In the genomic region with DNA sequence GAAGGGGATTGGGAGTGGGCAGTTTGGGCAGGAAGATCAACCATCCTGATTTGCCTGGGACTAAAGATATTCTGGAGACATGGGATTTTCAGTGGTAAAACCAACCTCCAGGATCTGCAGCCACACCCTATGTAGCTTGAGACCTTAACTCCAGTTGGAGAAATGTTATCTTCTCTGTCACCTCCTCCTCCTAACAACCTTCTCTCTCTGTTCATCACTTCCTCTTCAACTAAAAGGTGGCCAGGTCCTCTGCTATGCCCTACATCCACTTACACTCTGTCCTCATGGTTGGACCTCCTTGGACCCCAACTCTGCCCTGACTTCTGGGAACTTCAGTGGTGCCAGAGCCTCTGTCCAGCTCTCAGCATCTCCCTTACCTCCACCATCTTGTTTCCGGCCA, we compare ENCODE assay signal across 1 cellular context.
TF ChIP-seq lines count a peak whose summit lies in the region.

No MANE protein-coding gene starts in this region.

TF ChIP-seq in WTC11, 78 proteins besides CTCF, POLR2A, EP300 and RAD21 (continued from another document):
- TF ChIP-seq, protein P1, sequence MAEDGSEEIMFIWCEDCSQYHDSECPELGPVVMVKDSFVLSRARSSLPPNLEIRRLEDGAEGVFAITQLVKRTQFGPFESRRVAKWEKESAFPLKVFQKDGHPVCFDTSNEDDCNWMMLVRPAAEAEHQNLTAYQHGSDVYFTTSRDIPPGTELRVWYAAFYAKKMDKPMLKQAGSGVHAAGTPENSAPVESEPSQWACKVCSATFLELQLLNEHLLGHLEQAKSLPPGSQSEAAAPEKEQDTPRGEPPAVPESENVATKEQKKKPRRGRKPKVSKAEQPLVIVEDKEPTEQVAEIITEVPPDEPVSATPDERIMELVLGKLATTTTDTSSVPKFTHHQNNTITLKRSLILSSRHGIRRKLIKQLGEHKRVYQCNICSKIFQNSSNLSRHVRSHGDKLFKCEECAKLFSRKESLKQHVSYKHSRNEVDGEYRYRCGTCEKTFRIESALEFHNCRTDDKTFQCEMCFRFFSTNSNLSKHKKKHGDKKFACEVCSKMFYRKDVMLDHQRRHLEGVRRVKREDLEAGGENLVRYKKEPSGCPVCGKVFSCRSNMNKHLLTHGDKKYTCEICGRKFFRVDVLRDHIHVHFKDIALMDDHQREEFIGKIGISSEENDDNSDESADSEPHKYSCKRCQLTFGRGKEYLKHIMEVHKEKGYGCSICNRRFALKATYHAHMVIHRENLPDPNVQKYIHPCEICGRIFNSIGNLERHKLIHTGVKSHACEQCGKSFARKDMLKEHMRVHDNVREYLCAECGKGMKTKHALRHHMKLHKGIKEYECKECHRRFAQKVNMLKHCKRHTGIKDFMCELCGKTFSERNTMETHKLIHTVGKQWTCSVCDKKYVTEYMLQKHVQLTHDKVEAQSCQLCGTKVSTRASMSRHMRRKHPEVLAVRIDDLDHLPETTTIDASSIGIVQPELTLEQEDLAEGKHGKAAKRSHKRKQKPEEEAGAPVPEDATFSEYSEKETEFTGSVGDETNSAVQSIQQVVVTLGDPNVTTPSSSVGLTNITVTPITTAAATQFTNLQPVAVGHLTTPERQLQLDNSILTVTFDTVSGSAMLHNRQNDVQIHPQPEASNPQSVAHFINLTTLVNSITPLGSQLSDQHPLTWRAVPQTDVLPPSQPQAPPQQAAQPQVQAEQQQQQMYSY (CRISPR knock-in tag; IDR thresholded peaks at IDR 0.05): no peak
- TF ChIP-seq, protein P2, sequence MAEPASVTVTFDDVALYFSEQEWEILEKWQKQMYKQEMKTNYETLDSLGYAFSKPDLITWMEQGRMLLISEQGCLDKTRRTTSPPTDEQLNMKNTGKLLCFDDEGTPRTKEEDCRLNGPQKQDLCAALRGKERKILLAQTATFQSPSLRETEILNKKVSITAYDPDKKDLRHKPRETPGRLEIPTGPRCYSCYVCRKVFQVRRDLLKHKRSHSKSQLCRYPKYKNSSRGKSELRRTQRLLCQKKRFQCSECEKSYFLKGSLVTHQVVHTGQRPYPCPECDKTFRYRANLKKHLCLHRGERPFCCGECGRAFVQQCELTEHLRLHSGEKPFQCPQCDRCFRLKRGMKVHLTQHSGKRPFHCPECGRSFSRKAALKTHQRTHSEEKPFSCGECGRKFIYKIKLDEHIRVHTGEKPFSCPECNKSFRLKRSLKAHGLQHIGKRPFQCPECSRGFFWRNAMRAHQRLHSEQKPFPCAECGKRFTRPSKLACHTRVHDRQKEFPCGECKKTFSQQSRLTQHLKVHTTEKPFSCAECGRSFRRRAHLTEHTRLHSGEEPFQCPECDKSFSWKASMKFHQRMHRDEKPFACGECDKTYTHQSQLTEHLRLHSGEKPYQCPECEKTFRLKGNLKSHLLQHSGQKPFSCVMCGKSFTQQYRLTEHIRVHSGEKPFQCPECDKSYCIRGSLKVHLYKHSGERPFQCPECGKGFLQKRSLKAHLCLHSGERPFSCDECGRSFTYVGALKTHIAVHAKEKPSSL (CRISPR knock-in tag; conservative IDR thresholded peaks at IDR 0.05): no peak
- TF ChIP-seq, protein P3, sequence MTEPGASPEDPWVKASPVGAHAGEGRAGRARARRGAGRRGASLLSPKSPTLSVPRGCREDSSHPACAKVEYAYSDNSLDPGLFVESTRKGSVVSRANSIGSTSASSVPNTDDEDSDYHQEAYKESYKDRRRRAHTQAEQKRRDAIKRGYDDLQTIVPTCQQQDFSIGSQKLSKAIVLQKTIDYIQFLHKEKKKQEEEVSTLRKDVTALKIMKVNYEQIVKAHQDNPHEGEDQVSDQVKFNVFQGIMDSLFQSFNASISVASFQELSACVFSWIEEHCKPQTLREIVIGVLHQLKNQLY (CRISPR knock-in tag; IDR thresholded peaks at IDR 0.05): no peak
- TF ChIP-seq TEAD1 (CRISPR knock-in tag; IDR thresholded peaks at IDR 0.05): no peak
- TF ChIP-seq JAZF1 (CRISPR knock-in tag; IDR thresholded peaks at IDR 0.05): no peak
- TF ChIP-seq RORB (CRISPR knock-in tag; IDR thresholded peaks at IDR 0.05): no peak
- no peak for TF ChIP-seq NR2C2 (CRISPR knock-in tag; IDR thresholded peaks at IDR 0.05)
- TF ChIP-seq, protein P4, sequence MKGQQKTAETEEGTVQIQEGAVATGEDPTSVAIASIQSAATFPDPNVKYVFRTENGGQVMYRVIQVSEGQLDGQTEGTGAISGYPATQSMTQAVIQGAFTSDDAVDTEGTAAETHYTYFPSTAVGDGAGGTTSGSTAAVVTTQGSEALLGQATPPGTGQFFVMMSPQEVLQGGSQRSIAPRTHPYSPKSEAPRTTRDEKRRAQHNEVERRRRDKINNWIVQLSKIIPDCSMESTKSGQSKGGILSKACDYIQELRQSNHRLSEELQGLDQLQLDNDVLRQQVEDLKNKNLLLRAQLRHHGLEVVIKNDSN (CRISPR knock-in tag; IDR thresholded peaks at IDR 0.05): no peak
- no peak for TF ChIP-seq ZMAT4 (CRISPR knock-in tag; IDR thresholded peaks at IDR 0.05)
- no peak for TF ChIP-seq SMAD3 (CRISPR knock-in tag; IDR thresholded peaks at IDR 0.05; ENCODE audit: borderline replicate concordance)
- no peak for TF ChIP-seq GTF2I (CRISPR knock-in tag; conservative IDR thresholded peaks at IDR 0.05)
- TF ChIP-seq ATF1 (CRISPR knock-in tag; IDR thresholded peaks at IDR 0.05): no peak
- TF ChIP-seq ZNF416 (CRISPR knock-in tag; IDR thresholded peaks at IDR 0.05): no peak
TF ChIP-seq in WTC11: peak in this region for 0.
